In genomic region chr6:164039954-164040375, GRCh38 we compare ENCODE assay signal across 11 cellular contexts.
A peak's percentile ranks its signal among the peaks of the same experiment; 100 is the strongest.
DNase-seq lines count a peak whose midpoint lies in the region; ATAC-seq, FAIRE-seq and TF ChIP-seq lines count a peak whose summit lies in the region.
"Had no signal": no experiment of that assay in that cellular context is flagged by ENCODE, and none has a peak within 500 bp of the region (broad histone marks: within the 10 kb centered on the region; RNA-seq: fewer than 3 reads in every experiment).

No MANE protein-coding gene starts in this region.

- TF ChIP-seq CTCF in liver (IDR thresholded peaks at IDR 0.05; ENCODE audit: low read depth, low read length, missing input control) = peak; percentile 2
- TF ChIP-seq CTCF in HepG2 (CRISPR knock-in tag; IDR thresholded peaks at IDR 0.05) = no peak
- TF ChIP-seq CTCF in tibial nerve (IDR thresholded peaks at IDR 0.05) = peak in 1 of 5 experiments; percentile 11

- no peak overlapping the region for H3K27ac Mint-ChIP-seq in activated naive CD4-positive, alpha-beta T cell treated with anti-CD3 and anti-CD28 coated beads for 36 hours

- H3K4me3 Mint-ChIP-seq in activated naive CD4-positive, alpha-beta T cell treated with anti-CD3 and anti-CD28 coated beads for 36 hours = peak overlapping the region; percentile 39

- intact Hi-C loops in HepG2 (cut with micrococcal nuclease; ENCODE audit: unreplicated experiment) (no loop called here), aorta (cut with DNase I) (no loop called here)
- intact Hi-C loops in activated naive CD4-positive, alpha-beta T cell treated with anti-CD3 and anti-CD28 coated beads for 36 hours (cut with micrococcal nuclease) = no loop called here

- H2AFZ ChIP-seq in HepG2 (ENCODE audit: low read length) = no peak overlapping the region
- H2AFZ ChIP-seq: PC-9 had no signal

- H3K27me3 ChIP-seq in liver (ENCODE audit: control insufficient read depth in 4 of 4, insufficient read depth in 4 of 4, low read length in 3 of 4) (no peaks in the 10 kb centered on the region), HepG2 (ENCODE audit: control insufficient read depth in 1 of 2, insufficient read depth in 2 of 2, low read length in 2 of 2) (no peaks in the 10 kb centered on the region), aorta (ENCODE audit: control insufficient read depth in 1 of 2, insufficient read depth in 2 of 2, low read length in 1 of 2) (no peaks in the 10 kb centered on the region), tibial nerve (no peaks in the 10 kb centered on the region)

- no peaks in the 10 kb centered on the region for H3K4me1 Mint-ChIP-seq in activated naive CD4-positive, alpha-beta T cell treated with anti-CD3 and anti-CD28 coated beads for 36 hours (ENCODE audit: low read depth)

- CTCF ChIA-PET in HepG2 (lab: Yijun Ruan, JAX; ENCODE audit: low intra/inter-chr PET ratio, low total read pairs) = no interaction called here
- CTCF ChIA-PET in activated naive CD4-positive, alpha-beta T cell treated with anti-CD3 and anti-CD28 coated beads for 36 hours (lab: Charles Lee) = no interaction called here

- POLR2A ChIA-PET in HepG2 (lab: Yijun Ruan, JAX) = no interaction called here

- H3K9ac ChIP-seq in liver (ENCODE audit: low read depth in 1 of 2, low read length in 2 of 2) = no peak overlapping the region
- H3K9ac ChIP-seq in HepG2 (ENCODE audit: insufficient read depth, low read depth, low read length) = no peak overlapping the region

- TF ChIP-seq POLR2A in HepG2 (IDR thresholded peaks at IDR 0.05; ENCODE audit: insufficient read depth in 1 of 2, low read depth in 2 of 2, low read length in 2 of 2) (no peak), tibial nerve (IDR thresholded peaks at IDR 0.05) (no peak)

- H3K27ac ChIP-seq in liver (ENCODE audit: low read depth in 1 of 2, low read length in 2 of 2) (no peak overlapping the region), HepG2 (ENCODE audit: extremely low read length, insufficient read depth, low read length) (no peak overlapping the region), aorta (ENCODE audit: low read depth in 1 of 2, low read length in 2 of 2) (no peak overlapping the region), tibial nerve (no peak overlapping the region), caudate nucleus (ENCODE audit: low read depth, low read length) (no peak overlapping the region)
- H3K27ac ChIP-seq: dorsolateral prefrontal cortex, PC-9 had no signal

- WGBS in liver = 70% methylated on average over 19 of the region's 19 CpGs
- 51% methylated on average over 19 of the region's 19 CpGs for WGBS in HepG2 (ENCODE audit: low lambda C conversion rate)
- WGBS in aorta, 2 donors = 88 to 90% methylated on average over 19 of the region's 19 CpGs
- WGBS in tibial nerve, 2 donors = 92 to 95% methylated on average over 19 of the region's 19 CpGs

- peaks cover 7% of the 10 kb centered on the region for H3K27me3 Mint-ChIP-seq in activated naive CD4-positive, alpha-beta T cell treated with anti-CD3 and anti-CD28 coated beads for 36 hours (ENCODE audit: low read depth)

- TF ChIP-seq RAD21 in liver (IDR thresholded peaks at IDR 0.05) (no peak), HepG2 (CRISPR knock-in tag; IDR thresholded peaks at IDR 0.05) (no peak)

- no peaks in the 10 kb centered on the region for H3K79me2 ChIP-seq in HepG2 (ENCODE audit: insufficient read depth, low read length)

- in situ Hi-C loops in HepG2 (cut with HindIII; ENCODE audit: extremely low pct_ligation_motif_present, low pct_unique_long_range_greater_than_20kb) = no loop called here

- no peak for TF ChIP-seq EP300 in HepG2 (IDR thresholded peaks at IDR 0.05; ENCODE audit: low read depth in 2 of 2, low read length in 2 of 2)
- no peak for TF ChIP-seq EP300 in HepG2 (CRISPR knock-in tag; IDR thresholded peaks at IDR 0.05; ENCODE audit: borderline replicate concordance)
- no peak for TF ChIP-seq EP300 in tibial nerve (IDR thresholded peaks at IDR 0.05)

- H3K36me3 Mint-ChIP-seq in activated naive CD4-positive, alpha-beta T cell treated with anti-CD3 and anti-CD28 coated beads for 36 hours (ENCODE audit: low read depth) = no peaks in the 10 kb centered on the region

- H3K4me1 ChIP-seq in liver (ENCODE audit: control insufficient read depth in 4 of 4, insufficient read depth in 4 of 4, low read length in 3 of 4) (no peaks in the 10 kb centered on the region), HepG2 (ENCODE audit: insufficient read depth, low read length) (no peaks in the 10 kb centered on the region), aorta (ENCODE audit: control insufficient read depth in 1 of 2, insufficient read depth in 2 of 2, low read length in 2 of 2) (no peaks in the 10 kb centered on the region), tibial nerve (no peaks in the 10 kb centered on the region)

- ATAC-seq in HepG2 (no peak), aorta (ENCODE audit: low FRiP score) (peak; percentile 33)

- no peaks in the 10 kb centered on the region for H4K20me1 ChIP-seq in HepG2 (ENCODE audit: insufficient read depth, low read length)

- H3K4me2 ChIP-seq in HepG2 (ENCODE audit: low read depth, low read length) = no peak overlapping the region
- H3K4me2 ChIP-seq: PC-9 had no signal

- no peak for DNase-seq in HepG2 (ENCODE audit: low spot score)
- peak; percentile 68 for DNase-seq in activated naive CD4-positive, alpha-beta T cell treated with anti-CD3 and anti-CD28 coated beads for 36 hours
- DNase-seq in lung microvascular endothelial cell (ENCODE audit: low read depth in 2 of 2) = peak; percentile 15 to 53
- DNase-seq in aorta = peak; percentile 76 to 77
- no peak for DNase-seq in C1 segment of cervical spinal cord (lab: John Stamatoyannopoulos, UW)
- DNase-seq in tibial nerve (ENCODE audit: low spot score in 2 of 2) = no peak
- DNase-seq in caudate nucleus (lab: John Stamatoyannopoulos, UW) = no peak
- DNase-seq: AML-193, dorsolateral prefrontal cortex, PC-9 had no signal

- peaks cover 2% of the 10 kb centered on the region for H3K9me3 Mint-ChIP-seq in activated naive CD4-positive, alpha-beta T cell treated with anti-CD3 and anti-CD28 coated beads for 36 hours

- H3K36me3 ChIP-seq in liver (ENCODE audit: control insufficient read depth in 4 of 4, insufficient read depth in 3 of 4, low read depth in 1 of 4, low read length in 3 of 4) = no peaks in the 10 kb centered on the region
- no peaks in the 10 kb centered on the region for H3K36me3 ChIP-seq in HepG2 (replicated peaks in 1 of 2; ENCODE audit: control insufficient read depth in 1 of 2, insufficient read depth in 2 of 2, low read length in 2 of 2)
- H3K36me3 ChIP-seq in aorta (ENCODE audit: control insufficient read depth in 1 of 2, insufficient read depth in 2 of 2, low read length in 1 of 2) = no peaks in the 10 kb centered on the region
- no peaks in the 10 kb centered on the region for H3K36me3 ChIP-seq in tibial nerve

- no TSS peak for BruUV-seq in HepG2 (replicated peaks; lab: Mats Ljungman, UMichigan)

- no peak for FAIRE-seq in HepG2 (lab: Jason Lieb, UNC)

- peak overlapping the region in 1 of 3 donors; percentile 7 for H3K4me3 ChIP-seq in liver (ENCODE audit: low read depth in 1 of 3, low read length in 3 of 3)
- no peak overlapping the region for H3K4me3 ChIP-seq in HepG2 (replicated peaks in 1 of 3; ENCODE audit: insufficient read depth in 1 of 3, low read depth in 2 of 3, low read length in 3 of 3)
- H3K4me3 ChIP-seq in aorta (ENCODE audit: low read length in 2 of 2) = no peak overlapping the region
- no peak overlapping the region for H3K4me3 ChIP-seq in tibial nerve
- H3K4me3 ChIP-seq: dorsolateral prefrontal cortex, PC-9 had no signal

- H3K9me3 ChIP-seq in liver (ENCODE audit: control insufficient read depth in 4 of 4, low read length in 3 of 4) = no peaks in the 10 kb centered on the region
- 0 out of 2 replicates have a peak, but pooled peaks cover 2% of the 10 kb centered on the region for H3K9me3 ChIP-seq in HepG2 (ENCODE audit: low read length)
- no peaks in the 10 kb centered on the region for H3K9me3 ChIP-seq in aorta (ENCODE audit: control insufficient read depth, low read length)
- peaks cover 0 to 6% (median 0%) of the 10 kb centered on the region in 4 donors for H3K9me3 ChIP-seq in tibial nerve

TF ChIP-seq in liver, 16 proteins besides CTCF, POLR2A, EP300 and RAD21 (continues in another document):
- TF ChIP-seq FOXA2 (IDR thresholded peaks at IDR 0.05) = no peak

TF ChIP-seq in HepG2, 621 proteins besides CTCF, POLR2A, EP300 and RAD21 (continues in another document):
- TF ChIP-seq HMGXB4 (CRISPR knock-in tag; IDR thresholded peaks at IDR 0.05; ENCODE audit: borderline replicate concordance in 1 of 2, low read depth in 1 of 2) = no peak
- TF ChIP-seq ZNF12 (CRISPR knock-in tag; IDR thresholded peaks at IDR 0.05) = no peak
- TF ChIP-seq ZNF567 (CRISPR knock-in tag; IDR thresholded peaks at IDR 0.05; ENCODE audit: borderline replicate concordance) = no peak
- no peak for TF ChIP-seq PTBP1 (IDR thresholded peaks at IDR 0.05; ENCODE audit: low read depth, low read length, poor library complexity, severe bottlenecking)
- TF ChIP-seq ZNF839 (CRISPR knock-in tag; IDR thresholded peaks at IDR 0.05; ENCODE audit: borderline replicate concordance) = no peak
- no peak for TF ChIP-seq ZNF468 (CRISPR knock-in tag; IDR thresholded peaks at IDR 0.05)
- TF ChIP-seq KAT8 (CRISPR knock-in tag; IDR thresholded peaks at IDR 0.05) = no peak
- no peak for TF ChIP-seq CHD2 (IDR thresholded peaks at IDR 0.05; ENCODE audit: low read depth, low read length)
- TF ChIP-seq ZNF550 (CRISPR knock-in tag; IDR thresholded peaks at IDR 0.05; ENCODE audit: borderline replicate concordance) = no peak
- TF ChIP-seq ZNF451 (CRISPR knock-in tag; IDR thresholded peaks at IDR 0.05) = no peak
- no peak for TF ChIP-seq ZNF33B (CRISPR knock-in tag; IDR thresholded peaks at IDR 0.05)
- TF ChIP-seq KAT2B (IDR thresholded peaks at IDR 0.05; ENCODE audit: borderline replicate concordance, low read depth, low read length) = no peak
- no peak for TF ChIP-seq ZNF430 (CRISPR knock-in tag; IDR thresholded peaks at IDR 0.05)
- no peak for TF ChIP-seq NFE2L1 (CRISPR knock-in tag; IDR thresholded peaks at IDR 0.05; ENCODE audit: borderline replicate concordance)
- TF ChIP-seq HDAC1 (CRISPR knock-in tag; IDR thresholded peaks at IDR 0.05) = no peak

Comparison
In these comparisons a context has a peak if more than half of its experiments do, and no peak if none do; other contexts are left out.
1. DNase-seq: peak in activated naive CD4-positive, alpha-beta T cell treated with anti-CD3 and anti-CD28 coated beads for 36 hours (single experiment), lung microvascular endothelial cell (2 of 2) and aorta (2 of 2); none in HepG2 (single experiment), C1 segment of cervical spinal cord (0 of 14), tibial nerve (0 of 2) and caudate nucleus (0 of 61).